9 cellular contexts compared by ENCODE assay signal in the genomic region with DNA sequence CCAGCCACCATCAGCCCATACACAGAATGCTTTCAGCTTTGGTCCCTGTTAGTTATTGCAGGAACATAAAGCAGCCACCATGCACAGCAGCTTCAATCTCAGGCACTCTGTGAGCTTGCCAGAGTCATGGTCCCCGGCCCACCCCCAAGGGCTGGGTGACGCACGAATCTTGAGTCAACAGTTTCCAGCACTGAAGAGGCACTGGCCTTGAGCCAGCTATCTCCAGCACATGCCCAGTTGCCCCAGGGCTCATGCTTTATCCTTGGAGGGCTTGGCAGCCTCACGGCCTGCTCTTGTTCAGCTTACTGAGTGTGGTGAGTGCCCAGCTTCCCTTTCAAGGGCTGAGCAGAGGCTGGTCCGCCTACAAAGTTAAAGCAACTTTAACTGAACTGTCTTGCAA.
DNase-seq lines count a peak whose midpoint lies in the region; ATAC-seq and TF ChIP-seq lines count a peak whose summit lies in the region.
"Had no signal": no experiment of that assay in that cellular context is flagged by ENCODE, and none has a peak within 500 bp of the region (broad histone marks: within the 10 kb centered on the region; RNA-seq: fewer than 3 reads in every experiment).

No MANE protein-coding gene starts in this region.

- H3K9me3 ChIP-seq in prostate gland: no peaks in the 10 kb centered on the region

- CTCF ChIA-PET in activated CD4-positive, alpha-beta T cell treated with anti-CD3 and anti-CD28 coated beads for 36 hours (lab: Charles Lee): interaction anchor here (0.6 to 1.0 kb wide), 3 partner anchors 12 to 339 kb away, joined by 3 read pairs; no protein-coding TSS in a partner anchor
- CTCF ChIA-PET in activated naive CD4-positive, alpha-beta T cell treated with anti-CD3 and anti-CD28 coated beads for 36 hours (lab: Charles Lee): no interaction called here

- no peak overlapping the region for H3K4me3 ChIP-seq in fibroblast of mammary gland (ENCODE audit: control insufficient read depth, low read depth, low read length)
- no peak overlapping the region for H3K4me3 ChIP-seq in prostate gland

- WGBS in prostate gland: 22% methylated on average over 5 of the region's 5 CpGs

- H3K4me3 Mint-ChIP-seq in activated CD4-positive, alpha-beta T cell treated with anti-CD3 and anti-CD28 coated beads for 36 hours: no peak overlapping the region
- no peak overlapping the region for H3K4me3 Mint-ChIP-seq in activated naive CD4-positive, alpha-beta T cell treated with anti-CD3 and anti-CD28 coated beads for 36 hours
- H3K4me3 Mint-ChIP-seq: activated naive CD8-positive, alpha-beta T cell had no signal

- no peaks in the 10 kb centered on the region for H3K36me3 Mint-ChIP-seq in activated CD4-positive, alpha-beta T cell treated with anti-CD3 and anti-CD28 coated beads for 36 hours (ENCODE audit: low read depth)
- H3K36me3 Mint-ChIP-seq in activated naive CD4-positive, alpha-beta T cell treated with anti-CD3 and anti-CD28 coated beads for 36 hours (ENCODE audit: low read depth): no peaks in the 10 kb centered on the region
- H3K36me3 Mint-ChIP-seq: activated naive CD8-positive, alpha-beta T cell had no signal

- DNase-seq in GM04503 (ENCODE audit: low read depth) (peak; percentile 33), NCI-H748 treated with DMSO at 0.1 percent for 48 hours (lab: John Stamatoyannopoulos, UW) (peak; percentile 25), fibroblast of mammary gland (ENCODE audit: low read depth) (peak; percentile 55), prostate gland (ENCODE audit: low spot score) (peak; percentile 73)
- DNase-seq in activated CD4-positive, alpha-beta T cell treated with anti-CD3 and anti-CD28 coated beads for 36 hours: no peak
- DNase-seq in activated naive CD4-positive, alpha-beta T cell treated with anti-CD3 and anti-CD28 coated beads for 36 hours: no peak

- TF ChIP-seq POLR2A in prostate gland (IDR thresholded peaks at IDR 0.05): no peak

- no peaks in the 10 kb centered on the region for H3K9me3 Mint-ChIP-seq in activated CD4-positive, alpha-beta T cell treated with anti-CD3 and anti-CD28 coated beads for 36 hours (ENCODE audit: low read depth)
- H3K9me3 Mint-ChIP-seq in activated naive CD4-positive, alpha-beta T cell treated with anti-CD3 and anti-CD28 coated beads for 36 hours: no peaks in the 10 kb centered on the region

- ATAC-seq in HG03175 (IDR thresholded peaks at IDR 0.05; ENCODE audit: unreplicated experiment) (no peak), HG03378 (IDR thresholded peaks at IDR 0.05; ENCODE audit: unreplicated experiment) (no peak)
- ATAC-seq in activated CD4-positive, alpha-beta T cell treated with anti-CD3 and anti-CD28 coated beads for 36 hours: no peak

- POLR2A ChIA-PET in activated CD4-positive, alpha-beta T cell treated with anti-CD3 and anti-CD28 coated beads for 36 hours (lab: Charles Lee): interaction anchor here (0.5 kb wide), 1 partner anchor 1817 kb away, joined by 3 read pairs; no protein-coding TSS in a partner anchor

- H3K27ac Mint-ChIP-seq in activated CD4-positive, alpha-beta T cell treated with anti-CD3 and anti-CD28 coated beads for 36 hours: no peak overlapping the region
- H3K27ac Mint-ChIP-seq in activated naive CD4-positive, alpha-beta T cell treated with anti-CD3 and anti-CD28 coated beads for 36 hours: no peak overlapping the region
- H3K27ac Mint-ChIP-seq: activated naive CD8-positive, alpha-beta T cell had no signal

- H3K27ac ChIP-seq in prostate gland: peak overlapping the region; percentile 5 to 26

- TF ChIP-seq CTCF in fibroblast of mammary gland (conservative IDR thresholded peaks at IDR 0.05; ENCODE audit: control insufficient read depth, insufficient read depth, low read depth, low read length) (no peak), prostate gland (IDR thresholded peaks at IDR 0.05) (no peak)

- H3K27me3 Mint-ChIP-seq in activated CD4-positive, alpha-beta T cell treated with anti-CD3 and anti-CD28 coated beads for 36 hours: no peaks in the 10 kb centered on the region
- no peaks in the 10 kb centered on the region for H3K27me3 Mint-ChIP-seq in activated naive CD4-positive, alpha-beta T cell treated with anti-CD3 and anti-CD28 coated beads for 36 hours (ENCODE audit: low read depth)
- H3K27me3 Mint-ChIP-seq: activated naive CD8-positive, alpha-beta T cell had no signal

- no peaks in the 10 kb centered on the region for H3K36me3 ChIP-seq in prostate gland

- peaks cover 11% of the 10 kb centered on the region for H3K4me1 Mint-ChIP-seq in activated CD4-positive, alpha-beta T cell treated with anti-CD3 and anti-CD28 coated beads for 36 hours
- peaks cover 10% of the 10 kb centered on the region for H3K4me1 Mint-ChIP-seq in activated naive CD4-positive, alpha-beta T cell treated with anti-CD3 and anti-CD28 coated beads for 36 hours (ENCODE audit: low read depth)

- intact Hi-C loops in prostate gland (cut with DNase I): no loop called here
- intact Hi-C loops in activated CD4-positive, alpha-beta T cell treated with anti-CD3 and anti-CD28 coated beads for 36 hours (cut with DNase I, micrococcal nuclease): no loop called here
- intact Hi-C loops in activated naive CD4-positive, alpha-beta T cell treated with anti-CD3 and anti-CD28 coated beads for 36 hours (cut with micrococcal nuclease): no loop called here

- H3K4me1 ChIP-seq in prostate gland (replicated peaks): no peaks in the 10 kb centered on the region

- H3K27me3 ChIP-seq in prostate gland (replicated peaks; ENCODE audit: insufficient read depth): no peaks in the 10 kb centered on the region

Comparison
In these comparisons a context has a peak if more than half of its experiments do, and no peak if none do; other contexts are left out.
1. DNase-seq: peak in GM04503 (single experiment), NCI-H748 treated with DMSO at 0.1 percent for 48 hours (single experiment), fibroblast of mammary gland (single experiment) and prostate gland (single experiment); none in activated CD4-positive, alpha-beta T cell treated with anti-CD3 and anti-CD28 coated beads for 36 hours (single experiment) and activated naive CD4-positive, alpha-beta T cell treated with anti-CD3 and anti-CD28 coated beads for 36 hours (single experiment).